Comparison of ENCODE assay signal across 17 cellular contexts in genomic region chr10:88288621-88289059, GRCh38.
DNase-seq lines count a peak whose midpoint lies in the region; ATAC-seq and TF ChIP-seq lines count a peak whose summit lies in the region.
"Had no signal": no experiment of that assay in that cellular context is flagged by ENCODE, and none has a peak within 500 bp of the region (broad histone marks: within the 10 kb centered on the region; RNA-seq: fewer than 3 reads in every experiment).

No MANE protein-coding gene starts in this region.

- no peaks in the 10 kb centered on the region for H3K9me2 ChIP-seq in GM23338 (ENCODE audit: insufficient read depth)

- H3K79me2 ChIP-seq in GM23338 (replicated peaks; ENCODE audit: insufficient read depth): no peaks in the 10 kb centered on the region

- no peaks in the 10 kb centered on the region for H3K27me3 Mint-ChIP-seq in activated T-helper 17 cell treated with anti-CD3 and anti-CD28 coated beads, Interleukin-2, amount 50 U/mL, for 72 hours
- peaks cover under 1% of the 10 kb centered on the region for H3K27me3 Mint-ChIP-seq in GM23338 (ENCODE audit: insufficient read depth, low read depth, poor library complexity)

- H3K36me3 ChIP-seq in BE2C: no peaks in the 10 kb centered on the region
- H3K36me3 ChIP-seq in brain microvascular endothelial cell (replicated peaks): no peaks in the 10 kb centered on the region
- no peaks in the 10 kb centered on the region for H3K36me3 ChIP-seq in GM23338 (ENCODE audit: insufficient read depth)
- H3K36me3 ChIP-seq: SJCRH30, transverse colon had no signal

- ATAC-seq in GM18909 (IDR thresholded peaks at IDR 0.05; ENCODE audit: poor library complexity, unreplicated experiment) (peak; percentile 62), HG03064 (IDR thresholded peaks at IDR 0.05; ENCODE audit: low read depth, unreplicated experiment) (peak; percentile 60), GM23338 (no peak), esophagus mucosa (no peak)
- peak; percentile 38 for ATAC-seq in activated T-helper 17 cell treated with anti-CD3 and anti-CD28 coated beads, Interleukin-2, amount 50 U/mL, for 72 hours (replicated peaks)
- ATAC-seq: activated CD4-positive, CD25-positive, alpha-beta regulatory T cell treated with anti-CD3 and anti-CD28 coated beads, Interleukin-2, amount 50 U/mL, for 24 hours had no signal

- in situ Hi-C loops in brain microvascular endothelial cell (cut with HindIII; ENCODE audit: low pct_ligation_motif_present, low sequenced_read_pairs): no loop called here

- no peaks in the 10 kb centered on the region for H3K27me3 ChIP-seq in BE2C
- no peaks in the 10 kb centered on the region for H3K27me3 ChIP-seq in brain microvascular endothelial cell (replicated peaks)
- H3K27me3 ChIP-seq in GM23338 (ENCODE audit: insufficient read depth): no peaks in the 10 kb centered on the region
- H3K27me3 ChIP-seq: SJCRH30, transverse colon had no signal

- no peaks in the 10 kb centered on the region for H3K4me1 Mint-ChIP-seq in activated T-helper 17 cell treated with anti-CD3 and anti-CD28 coated beads, Interleukin-2, amount 50 U/mL, for 72 hours
- no peaks in the 10 kb centered on the region for H3K4me1 Mint-ChIP-seq in GM23338

- DNase-seq in BE2C (peak; percentile 38), hippocampal formation (lab: John Stamatoyannopoulos, UW) (no peak), brain microvascular endothelial cell (no peak), GM23338 (ENCODE audit: low spot score) (no peak)
- DNase-seq: activated naive CD4-positive, alpha-beta T cell; cortex of kidney; glutamatergic neuron; posterior cingulate gyrus; SJCRH30; transverse colon had no signal

- H2AFZ ChIP-seq in GM23338: no peak overlapping the region

- H3K36me3 Mint-ChIP-seq in activated T-helper 17 cell treated with anti-CD3 and anti-CD28 coated beads, Interleukin-2, amount 50 U/mL, for 72 hours (ENCODE audit: low read depth): no peaks in the 10 kb centered on the region
- H3K36me3 Mint-ChIP-seq in GM23338 (ENCODE audit: low read depth): no peaks in the 10 kb centered on the region

- no peaks in the 10 kb centered on the region for H3K9me3 Mint-ChIP-seq in activated T-helper 17 cell treated with anti-CD3 and anti-CD28 coated beads, Interleukin-2, amount 50 U/mL, for 72 hours
- no peaks in the 10 kb centered on the region for H3K9me3 Mint-ChIP-seq in GM23338

- no peak overlapping the region for H3K4me3 Mint-ChIP-seq in activated T-helper 17 cell treated with anti-CD3 and anti-CD28 coated beads, Interleukin-2, amount 50 U/mL, for 72 hours
- no peak overlapping the region for H3K4me3 Mint-ChIP-seq in GM23338

- no peak overlapping the region for H3K4me2 ChIP-seq in GM23338

- H3K27ac Mint-ChIP-seq in activated T-helper 17 cell treated with anti-CD3 and anti-CD28 coated beads, Interleukin-2, amount 50 U/mL, for 72 hours: no peak overlapping the region
- no peak overlapping the region for H3K27ac Mint-ChIP-seq in GM23338

- H3F3A ChIP-seq in GM23338 (replicated peaks; ENCODE audit: low read depth): no peaks in the 10 kb centered on the region

- peaks cover 27% of the 10 kb centered on the region for H3K4me1 ChIP-seq in BE2C
- H3K4me1 ChIP-seq in GM23338 (ENCODE audit: insufficient read depth): no peaks in the 10 kb centered on the region
- H3K4me1 ChIP-seq: SJCRH30 had no signal

- H3K9me3 ChIP-seq in BE2C: no peaks in the 10 kb centered on the region
- H3K9me3 ChIP-seq: SJCRH30, transverse colon had no signal

- no peaks in the 10 kb centered on the region for H4K20me1 ChIP-seq in GM23338 (replicated peaks; ENCODE audit: insufficient read depth)

- TF ChIP-seq CTCF in BE2C (IDR thresholded peaks at IDR 0.05; ENCODE audit: low read depth, low read length) (no peak), brain microvascular endothelial cell (IDR thresholded peaks at IDR 0.05; ENCODE audit: low read depth, low read length, missing control alignments) (no peak), GM23338 (conservative IDR thresholded peaks at IDR 0.05; ENCODE audit: low read depth in 2 of 2) (no peak)

- no peak overlapping the region for H3K27ac ChIP-seq in brain microvascular endothelial cell
- no peak overlapping the region for H3K27ac ChIP-seq in GM23338 (ENCODE audit: low read depth)
- H3K27ac ChIP-seq: C4-2B, SJCRH30, transverse colon had no signal

- H3K4me3 ChIP-seq in BE2C (ENCODE audit: low read depth, low read length) (no peak overlapping the region), brain microvascular endothelial cell (ENCODE audit: low read depth, low read length) (no peak overlapping the region), GM23338 (no peak overlapping the region)
- H3K4me3 ChIP-seq: lung, SJCRH30, transverse colon had no signal

TF ChIP-seq in GM23338, 12 proteins besides CTCF, POLR2A, EP300 and RAD21 (continues in another document):
- TF ChIP-seq ETS1 (IDR thresholded peaks at IDR 0.05) (no peak), STAT1 (IDR thresholded peaks at IDR 0.05; ENCODE audit: unreplicated experiment) (no peak), CREB1 (CRISPR knock-in tag; IDR thresholded peaks at IDR 0.05; ENCODE audit: low read depth) (no peak), ZNF462 (CRISPR knock-in tag; IDR thresholded peaks at IDR 0.05) (no peak), ZNF114 (CRISPR knock-in tag; IDR thresholded peaks at IDR 0.05) (no peak), EZH2phosphoT487 (IDR thresholded peaks at IDR 0.05; ENCODE audit: unreplicated experiment) (no peak), EZH2 (IDR thresholded peaks at IDR 0.05; ENCODE audit: low read depth, unreplicated experiment) (no peak)

Comparison
In these comparisons a context has a peak if more than half of its experiments do, and no peak if none do; other contexts are left out.
1. ATAC-seq: peak in GM18909 (single experiment), HG03064 (single experiment) and activated T-helper 17 cell treated with anti-CD3 and anti-CD28 coated beads, Interleukin-2, amount 50 U/mL, for 72 hours (single experiment); none in GM23338 (single experiment) and esophagus mucosa (single experiment).